In the genomic region with DNA sequence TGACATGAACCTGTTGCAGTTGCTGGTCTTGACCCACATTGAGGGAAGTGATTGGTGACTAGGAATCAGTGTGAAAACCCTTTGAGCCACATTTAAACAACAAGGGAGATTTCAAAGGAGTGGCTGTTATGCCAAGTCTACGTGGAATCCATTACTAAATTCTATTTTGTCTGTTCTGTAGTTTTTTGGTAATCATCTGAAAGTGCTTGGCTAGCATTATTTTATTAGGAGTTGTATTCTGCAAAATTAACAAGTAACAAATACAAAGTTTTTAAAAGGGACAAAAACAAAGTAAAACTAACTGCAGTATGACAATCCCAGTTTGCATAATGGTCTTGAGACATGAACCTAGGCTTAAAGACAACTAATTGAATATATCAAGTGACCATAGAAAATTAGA, we compare ENCODE assay signal across 3 cellular contexts.
TF ChIP-seq lines count a peak whose summit lies in the region.

No MANE protein-coding gene starts in this region.

TF ChIP-seq in A549, 52 proteins besides CTCF, POLR2A, EP300 and RAD21:
- TF ChIP-seq FOXS1 (CRISPR knock-in tag; IDR thresholded peaks at IDR 0.05) (no peak), GATA3 (IDR thresholded peaks at IDR 0.05; ENCODE audit: borderline replicate concordance) (no peak), ZC3H11A (IDR thresholded peaks at IDR 0.05) (no peak), RFX5 (IDR thresholded peaks at IDR 0.05) (no peak), HES2 (IDR thresholded peaks at IDR 0.05) (no peak), CBX2 (IDR thresholded peaks at IDR 0.05; ENCODE audit: borderline replicate concordance, low read depth) (no peak), MAFK (IDR thresholded peaks at IDR 0.05; ENCODE audit: partially characterized antibody) (peak; percentile 88)

TF ChIP-seq in HEK293, 187 proteins besides CTCF, POLR2A, EP300 and RAD21:
- TF ChIP-seq SCRT2 (tag by site-specific recombination; IDR thresholded peaks at IDR 0.05) (0 out of 2 replicates have a peak, but pooled peaks have one; percentile 51), KLF16 (tag by site-specific recombination; IDR thresholded peaks at IDR 0.05) (no peak)

TF ChIP-seq in H1, 55 proteins besides CTCF, POLR2A, EP300 and RAD21:
- TF ChIP-seq CBX5 (IDR thresholded peaks at IDR 0.05; ENCODE audit: low read depth, low read length) (no peak), FOSL1 (IDR thresholded peaks at IDR 0.05; ENCODE audit: insufficient read depth, low read depth, low read length) (no peak), ATF2 (IDR thresholded peaks at IDR 0.05; ENCODE audit: low read length) (no peak), EGR1 (IDR thresholded peaks at IDR 0.05; ENCODE audit: borderline replicate concordance, low read depth, low read length) (no peak), TAF7 (optimal IDR thresholded peaks at IDR 0.05; ENCODE audit: borderline replicate concordance, low read depth, low read length) (no peak), SAP30 (IDR thresholded peaks at IDR 0.05; ENCODE audit: insufficient read depth, insufficient replicate concordance, low read length) (no peak), KDM5A (IDR thresholded peaks at IDR 0.05; ENCODE audit: low read length) (no peak), POLR2AphosphoS5 (IDR thresholded peaks at IDR 0.05; ENCODE audit: low read depth, low read length) (no peak), CTBP2 (IDR thresholded peaks at IDR 0.05; ENCODE audit: borderline replicate concordance, insufficient read depth, insufficient read length, low read length) (no peak), BRCA1 (IDR thresholded peaks at IDR 0.05; ENCODE audit: low read depth, low read length) (no peak), BCL11A (IDR thresholded peaks at IDR 0.05; ENCODE audit: low read depth in 2 of 2, low read length in 2 of 2) (no peak)
- TF ChIP-seq, protein P1, sequence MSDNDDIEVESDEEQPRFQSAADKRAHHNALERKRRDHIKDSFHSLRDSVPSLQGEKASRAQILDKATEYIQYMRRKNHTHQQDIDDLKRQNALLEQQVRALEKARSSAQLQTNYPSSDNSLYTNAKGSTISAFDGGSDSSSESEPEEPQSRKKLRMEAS (IDR thresholded peaks at IDR 0.05): no peak
